8 cellular contexts compared by ENCODE assay signal in genomic region chr2:220476877-220477276, GRCh38.
"Had no signal": no experiment of that assay in that cellular context is flagged by ENCODE, and none has a peak within 500 bp of the region (broad histone marks: within the 10 kb centered on the region; RNA-seq: fewer than 3 reads in every experiment).

No MANE protein-coding gene starts in this region.

- H3K4me3 ChIP-seq: GM12878 had no signal

- ATAC-seq: GM12878 had no signal

- FAIRE-seq: G401.6, GM12878, GM12891, GM12892, GM18507, GM19239 had no signal

- DNase-seq: GDM1, GF-D8 had no signal
